ENCODE assay signal across 9 cellular contexts in the genomic region with DNA sequence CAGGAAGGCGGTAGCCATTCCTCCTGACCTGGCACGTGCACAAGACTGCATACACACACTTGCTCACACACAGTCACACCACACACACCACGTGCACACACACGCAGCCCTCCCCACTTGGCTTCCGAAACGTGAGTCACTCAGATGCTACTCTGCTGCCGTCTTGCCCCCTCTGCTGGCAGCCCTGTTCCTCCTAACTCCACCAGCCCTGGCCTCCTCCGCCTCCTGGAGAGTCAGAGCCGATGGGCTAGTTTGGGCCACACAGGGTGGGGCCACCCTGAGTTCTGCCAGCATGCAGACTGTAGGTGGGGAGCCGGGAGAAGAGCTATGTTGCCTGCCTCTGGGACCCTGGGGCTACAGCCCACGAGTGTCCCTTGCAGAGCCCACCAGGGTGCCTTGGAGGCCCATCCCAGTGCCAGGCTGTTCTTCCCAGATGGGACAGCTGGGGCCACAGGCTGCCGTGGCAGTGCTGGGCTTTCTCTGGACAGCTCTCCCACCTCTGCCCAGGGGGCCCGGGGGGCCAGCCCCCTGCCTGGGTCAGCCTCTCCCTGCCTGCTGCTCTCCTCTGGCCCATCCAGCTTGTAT. TPM values are rescaled to one million over a fixed set of nuclear protein-coding genes. Genes with fewer than 3 reads are reported as not detected.
DNase-seq lines count a peak whose midpoint lies in the region; TF ChIP-seq lines count a peak whose summit lies in the region.
"Had no signal": no experiment of that assay in that cellular context is flagged by ENCODE, and none has a peak within 500 bp of the region (broad histone marks: within the 10 kb centered on the region; RNA-seq: fewer than 3 reads in every experiment).

No MANE protein-coding gene starts in this region.

- intact Hi-C loops in thyroid gland (cut with DNase I): no loop called here

- peaks cover 3% of the 10 kb centered on the region for H3K4me1 Mint-ChIP-seq in endodermal cell

- no peaks in the 10 kb centered on the region for H3K27me3 ChIP-seq in endodermal cell (ENCODE audit: control insufficient read depth, insufficient read depth, low read length, poor library complexity, severe bottlenecking)
- no peaks in the 10 kb centered on the region for H3K27me3 ChIP-seq in thyroid gland

- H3K27ac ChIP-seq in endodermal cell (ENCODE audit: low read depth, low read length) (no peak overlapping the region), thyroid gland (no peak overlapping the region)

- H3K4me1 ChIP-seq in endodermal cell (ENCODE audit: control insufficient read depth, insufficient read depth, low read length) (no peaks in the 10 kb centered on the region), thyroid gland (no peaks in the 10 kb centered on the region)
- H3K4me1 ChIP-seq: HAP-1 had no signal

- peak; percentile 20 for DNase-seq in CD1c-positive myeloid dendritic cell (ENCODE audit: extremely low spot score)
- DNase-seq in HUDEP-2 (lab: John Stamatoyannopoulos, UW; ENCODE audit: unreplicated experiment in 76 of 76): peak in 64 of 76 experiments; percentile 16 to 87 (median 58)
- peak; percentile 75 for DNase-seq in activated CD4-positive, alpha-beta T cell treated with anti-CD3 and anti-CD28 coated beads for 48 hours
- DNase-seq in endodermal cell: peak; percentile 91
- peak; percentile 69 for DNase-seq in occipital lobe (lab: John Stamatoyannopoulos, UW)
- no peak for DNase-seq in NCI-H187 treated with DMSO at 0.1 percent for 48 hours (lab: John Stamatoyannopoulos, UW)
- no peak for DNase-seq in NCI-H510A (lab: John Stamatoyannopoulos, UW)
- no peak for DNase-seq in thyroid gland

- peak overlapping the region; percentile 69 for H3K27ac Mint-ChIP-seq in endodermal cell

- no peak overlapping the region for H3K9ac ChIP-seq in endodermal cell (ENCODE audit: extremely low read depth, low read length, poor library complexity, severe bottlenecking)

- no peak for TF ChIP-seq POLR2A in thyroid gland (IDR thresholded peaks at IDR 0.05)

- H3K9me3 Mint-ChIP-seq in endodermal cell: no peaks in the 10 kb centered on the region

- no peaks in the 10 kb centered on the region for H3K27me3 Mint-ChIP-seq in endodermal cell (ENCODE audit: insufficient read depth)

- peaks cover 38% of the 10 kb centered on the region for H3K36me3 ChIP-seq in endodermal cell (ENCODE audit: control insufficient read depth, insufficient read depth, low read length)
- H3K36me3 ChIP-seq in thyroid gland: peaks cover 6 to 29% of the 10 kb centered on the region in 2 donors

- 61 to 88% methylated on average over 3 to 13 of the region's 13 CpGs for WGBS in endodermal cell (ENCODE audit: insufficient coverage in 1 of 2, insufficient read length in 1 of 2), 2 experiments
- WGBS in thyroid gland, 2 donors: 63 to 72% methylated on average over 9 to 11 of the region's 13 CpGs

- TF ChIP-seq CTCF in endodermal cell (conservative IDR thresholded peaks at IDR 0.05): peak; percentile 79
- TF ChIP-seq CTCF in thyroid gland (IDR thresholded peaks at IDR 0.05): no peak

- H3K4me3 Mint-ChIP-seq in endodermal cell: no peak overlapping the region

- no peak overlapping the region for H3K4me3 ChIP-seq in endodermal cell (ENCODE audit: low read length)
- H3K4me3 ChIP-seq in thyroid gland (replicated peaks in 1 of 3): no peak overlapping the region
- H3K4me3 ChIP-seq: HAP-1 had no signal

- no peaks in the 10 kb centered on the region for H3K9me3 ChIP-seq in endodermal cell (ENCODE audit: control insufficient read depth, low read length)
- no peaks in the 10 kb centered on the region for H3K9me3 ChIP-seq in thyroid gland
- H3K9me3 ChIP-seq: HAP-1 had no signal

- peaks cover 33% of the 10 kb centered on the region for H3K36me3 Mint-ChIP-seq in endodermal cell (ENCODE audit: low read depth)

RNA-seq across cellular contexts. Expression of gene PIN1, which starts 12.1 kb away (rescaled TPM):
- total RNA-seq in endodermal cell (100 to 1,000 TPM in 1 of 2 donors, 10 to 100 TPM in 1; 92.4 to 101 TPM), occipital lobe (65.4 TPM), thyroid gland (10 to 100 TPM; 50.0 to 98.0 (median 72.3) TPM)
- 84.6 TPM for polyA plus RNA-seq in endodermal cell (2013, experiment 1 of 2)
- polyA plus RNA-seq in endodermal cell (2013, experiment 2 of 2): 87.0 TPM

RNA-seq across cellular contexts. Expression of gene UBL5, which starts 19.5 kb away (rescaled TPM):
- total RNA-seq in endodermal cell: 100 to 1,000 TPM; 415 to 506 TPM
- polyA plus RNA-seq in endodermal cell (2013, experiment 1 of 2): 627 TPM
- 623 TPM for polyA plus RNA-seq in endodermal cell (2013, experiment 2 of 2)
- total RNA-seq in occipital lobe: 62.9 TPM
- 100 to 1,000 TPM; 141 to 743 (median 475) TPM for total RNA-seq in thyroid gland

RNA-seq across cellular contexts. Expression of gene FBXL12, which starts 28.3 kb away (rescaled TPM):
- total RNA-seq in endodermal cell: 10 to 100 TPM; 28.3 to 28.8 TPM
- 27.8 TPM for polyA plus RNA-seq in endodermal cell (2013, experiment 1 of 2)
- polyA plus RNA-seq in endodermal cell (2013, experiment 2 of 2): 26.3 TPM
- 13.1 TPM for total RNA-seq in occipital lobe
- total RNA-seq in thyroid gland: 10 to 100 TPM; 16.7 to 37.1 (median 20.7) TPM

Comparison
In these comparisons a context has a peak if more than half of its experiments do, and no peak if none do; other contexts are left out.
1. DNase-seq: peak in CD1c-positive myeloid dendritic cell (single experiment), HUDEP-2 (64 of 76), activated CD4-positive, alpha-beta T cell treated with anti-CD3 and anti-CD28 coated beads for 48 hours (single experiment), endodermal cell (single experiment) and occipital lobe (single experiment); none in NCI-H187 treated with DMSO at 0.1 percent for 48 hours (single experiment), NCI-H510A (single experiment) and thyroid gland (0 of 2).